8 cellular contexts compared by ENCODE assay signal in genomic region chrX:119647552-119648420, GRCh38.
DNase-seq lines count a peak whose midpoint lies in the region; ATAC-seq lines count a peak whose summit lies in the region.

No MANE protein-coding gene starts in this region.

- DNase-seq in activated CD8-positive, alpha-beta memory T cell treated with anti-CD3 and anti-CD28 coated beads, Interleukin-2, amount 50 U/mL, for 1 hour (ENCODE audit: extremely low read depth): peak; percentile 29
- DNase-seq in stimulated activated CD4-positive, alpha-beta T cell treated with anti-CD3 and anti-CD28 coated beads, Interleukin-2, amount 100 ng/mL, for 48 hours: peak; percentile 39 to 54
- DNase-seq in hepatic stellate cell (ENCODE audit: low spot score): no peak
- DNase-seq in NK-92 treated with Interleukin-12 subunit alpha and Interleukin-12 subunit beta, amount 100 ng/mL, for 24 hours (lab: John Stamatoyannopoulos, UW): no peak
- no peak for DNase-seq in HuH-7 (ENCODE audit: low spot score)
- DNase-seq in kidney tubule cell (ENCODE audit: low spot score): no peak

- ATAC-seq in GM19035 (IDR thresholded peaks at IDR 0.05; ENCODE audit: unreplicated experiment) (peak; percentile 96), HG03066 (IDR thresholded peaks at IDR 0.05; ENCODE audit: low read depth, unreplicated experiment) (peak; percentile 92)

Comparison
In these comparisons a context has a peak if more than half of its experiments do, and no peak if none do; other contexts are left out.
1. DNase-seq: peak in activated CD8-positive, alpha-beta memory T cell treated with anti-CD3 and anti-CD28 coated beads, Interleukin-2, amount 50 U/mL, for 1 hour (single experiment) and stimulated activated CD4-positive, alpha-beta T cell treated with anti-CD3 and anti-CD28 coated beads, Interleukin-2, amount 100 ng/mL, for 48 hours (2 of 2); none in hepatic stellate cell (single experiment), NK-92 treated with Interleukin-12 subunit alpha and Interleukin-12 subunit beta, amount 100 ng/mL, for 24 hours (single experiment), HuH-7 (single experiment) and kidney tubule cell (single experiment).